In the genomic region with DNA sequence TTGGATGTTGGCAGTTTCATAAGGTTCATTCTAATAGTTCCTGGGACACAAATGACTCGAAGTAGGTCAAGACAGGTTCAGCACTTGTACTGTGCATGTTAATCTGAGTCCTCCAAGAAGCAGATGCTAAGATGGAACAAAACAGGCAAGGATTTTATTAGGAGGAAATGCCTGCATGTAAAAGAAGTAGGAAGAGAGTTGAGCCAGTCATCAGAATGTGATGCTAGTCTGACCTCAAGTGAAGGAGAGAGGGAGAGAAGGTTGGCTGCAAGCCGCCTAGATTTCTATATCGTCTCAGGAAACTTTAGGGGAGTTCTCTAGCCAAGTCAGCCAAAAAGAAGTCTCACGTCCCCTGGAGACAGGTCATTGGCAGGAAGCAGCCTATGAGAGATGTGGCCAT, we compare ENCODE assay signal across 1 cellular context.
TF ChIP-seq lines count a peak whose summit lies in the region.

No MANE protein-coding gene starts in this region.

TF ChIP-seq in IMR-90, 13 proteins besides CTCF, POLR2A, EP300 and RAD21 (continued from another document):
- TF ChIP-seq FOS (IDR thresholded peaks at IDR 0.05; ENCODE audit: low read depth, low read length), result no peak
- TF ChIP-seq MAZ (IDR thresholded peaks at IDR 0.05; ENCODE audit: borderline replicate concordance, low read depth, low read length), result no peak
- TF ChIP-seq BHLHE40 (IDR thresholded peaks at IDR 0.05; ENCODE audit: low read depth, low read length), result no peak
- TF ChIP-seq MXI1 (IDR thresholded peaks at IDR 0.05; ENCODE audit: borderline replicate concordance, low read depth, low read length), result no peak
- no peak for TF ChIP-seq ELK1 (IDR thresholded peaks at IDR 0.05; ENCODE audit: borderline replicate concordance, low read depth, low read length)
- TF ChIP-seq SMC3 (IDR thresholded peaks at IDR 0.05; ENCODE audit: low read depth, low read length), result no peak
